Comparison of ENCODE assay signal across 31 cellular contexts in genomic region chr22:49994361-49995058, GRCh38. TPM values are rescaled to one million over a fixed set of nuclear protein-coding genes. Genes with fewer than 3 reads are reported as not detected.
DNase-seq lines count a peak whose midpoint lies in the region; ATAC-seq and TF ChIP-seq lines count a peak whose summit lies in the region.
"Had no signal": no experiment of that assay in that cellular context is flagged by ENCODE, and none has a peak within 500 bp of the region (broad histone marks: within the 10 kb centered on the region; RNA-seq: fewer than 3 reads in every experiment).

No MANE protein-coding gene starts in this region.

- peaks cover 0 to 38% of the 10 kb centered on the region in 2 donors for H3K27me3 ChIP-seq in tibial artery
- H3K27me3 ChIP-seq: foreskin keratinocyte, left lung had no signal

- no peak overlapping the region for H3K27ac ChIP-seq in tibial artery
- H3K27ac ChIP-seq: breast epithelium, esophagus muscularis mucosa, foreskin keratinocyte, heart left ventricle, left lung, neutrophil, RWPE1, skin epidermis had no signal

- H3K9me3 Mint-ChIP-seq in chondrocyte (ENCODE audit: low read depth) = peaks cover 11% of the 10 kb centered on the region

- ATAC-seq in activated CD4-positive, CD25-positive, alpha-beta regulatory T cell treated with anti-CD3 and anti-CD28 coated beads, Interleukin-2, amount 50 U/mL, for 24 hours = no peak
- no peak for ATAC-seq in omental fat pad (ENCODE audit: low FRiP score)
- no peak for ATAC-seq in GM18517 (IDR thresholded peaks at IDR 0.05; ENCODE audit: unreplicated experiment)
- ATAC-seq in GM18909 (IDR thresholded peaks at IDR 0.05; ENCODE audit: poor library complexity, unreplicated experiment) = no peak
- ATAC-seq: heart left ventricle, left lung had no signal

- H3K27me3 Mint-ChIP-seq in chondrocyte (ENCODE audit: low read depth) = no peaks in the 10 kb centered on the region

- peaks cover 0 to 7% (median 0%) of the 10 kb centered on the region in 4 donors for H3K4me1 ChIP-seq in tibial artery
- H3K4me1 ChIP-seq: breast epithelium, foreskin keratinocyte had no signal

- peaks cover 3% of the 10 kb centered on the region for H3K4me1 Mint-ChIP-seq in chondrocyte (ENCODE audit: low read depth)

- H3K36me3 ChIP-seq in tibial artery = no peaks in the 10 kb centered on the region
- H3K36me3 ChIP-seq: breast epithelium, esophagus muscularis mucosa, heart left ventricle, left lung, neutrophil had no signal

- H3K27ac Mint-ChIP-seq in chondrocyte (ENCODE audit: unreplicated experiment) = no peak overlapping the region
- H3K27ac Mint-ChIP-seq: CD4-positive, alpha-beta T cell had no signal

- H3K4me3 ChIP-seq in tibial artery = no peak overlapping the region
- H3K4me3 ChIP-seq: breast epithelium, esophagus muscularis mucosa, heart left ventricle, left lung, skin epidermis had no signal

- H3K9me3 ChIP-seq in tibial artery = peaks cover 0 to 21% (median 10%) of the 10 kb centered on the region in 3 donors
- H3K9me3 ChIP-seq: neutrophil had no signal

- DNase-seq in activated CD4-positive, CD25-positive, alpha-beta regulatory T cell treated with anti-CD3 and anti-CD28 coated beads, Interleukin-2, amount 50 U/mL, for 72 hours = peak; percentile 27
- peak; percentile 82 for DNase-seq in chondrocyte (ENCODE audit: low spot score)
- DNase-seq in omental fat pad (ENCODE audit: low spot score) = peak; percentile 17
- peak; percentile 8 to 64 for DNase-seq in tibial artery
- DNase-seq in cerebellar cortex (ENCODE audit: low spot score) = no peak
- DNase-seq: activated CD4-positive, alpha-beta T cell treated with anti-CD3 and anti-CD28 coated beads for 4 hours; activated naive CD4-positive, alpha-beta T cell treated with anti-CD3 and anti-CD28 coated beads, Interleukin-2, amount 50 U/mL, for 16 hours; amygdala; CD4-positive, alpha-beta T cell; cortex of kidney; EL; foreskin keratinocyte; Karpas-422; NCI-H1436; NCI-H2107; NCI-H446 treated with DMSO at 0.1 percent for 48 hours had no signal

- TF ChIP-seq CTCF in chondrocyte (IDR thresholded peaks at IDR 0.05) (no peak), omental fat pad (IDR thresholded peaks at IDR 0.05) (no peak), tibial artery (IDR thresholded peaks at IDR 0.05) (no peak)

- H3K4me3 Mint-ChIP-seq in chondrocyte (ENCODE audit: unreplicated experiment) = no peak overlapping the region
- H3K4me3 Mint-ChIP-seq: CD4-positive, alpha-beta T cell had no signal

- H3K36me3 Mint-ChIP-seq in chondrocyte (ENCODE audit: low read depth) = peaks cover 3% of the 10 kb centered on the region

- intact Hi-C loops in tibial artery (cut with DNase I; ENCODE audit: low total_unique reads) = no loop called here

RNA-seq across cellular contexts. Expression of gene IL17REL, which starts 18.1 kb away (rescaled TPM):
- total RNA-seq in chondrocyte = 0.17 to 0.23 TPM in 2 of 3 replicates, not detected in the other
- not detected for total RNA-seq in omental fat pad
- total RNA-seq: A172; breast epithelium; CD4-positive, alpha-beta T cell; esophagus muscularis mucosa; foreskin keratinocyte; heart left ventricle; HepG2; left lung; subcutaneous adipose tissue; T-helper 2 cell treated with Interferon-gamma antibody and Interleukin-4, amounts not matched to agents 100 ng/mL and 5 ng/mL, for 36 hours; urinary bladder had no signal

RNA-seq across cellular contexts. Expression of gene PIM3, which starts 33.9 kb away (rescaled TPM):
- total RNA-seq in chondrocyte = 12.0 to 18.2 TPM (median 16.8 TPM) in 3 replicates
- total RNA-seq in omental fat pad = 100 to 1,000 TPM in 2 of 4 donors, 10 to 100 TPM in 2; 92.2 to 174 (median 114) TPM
